Comparison of ENCODE assay signal across 10 cellular contexts in the genomic region with DNA sequence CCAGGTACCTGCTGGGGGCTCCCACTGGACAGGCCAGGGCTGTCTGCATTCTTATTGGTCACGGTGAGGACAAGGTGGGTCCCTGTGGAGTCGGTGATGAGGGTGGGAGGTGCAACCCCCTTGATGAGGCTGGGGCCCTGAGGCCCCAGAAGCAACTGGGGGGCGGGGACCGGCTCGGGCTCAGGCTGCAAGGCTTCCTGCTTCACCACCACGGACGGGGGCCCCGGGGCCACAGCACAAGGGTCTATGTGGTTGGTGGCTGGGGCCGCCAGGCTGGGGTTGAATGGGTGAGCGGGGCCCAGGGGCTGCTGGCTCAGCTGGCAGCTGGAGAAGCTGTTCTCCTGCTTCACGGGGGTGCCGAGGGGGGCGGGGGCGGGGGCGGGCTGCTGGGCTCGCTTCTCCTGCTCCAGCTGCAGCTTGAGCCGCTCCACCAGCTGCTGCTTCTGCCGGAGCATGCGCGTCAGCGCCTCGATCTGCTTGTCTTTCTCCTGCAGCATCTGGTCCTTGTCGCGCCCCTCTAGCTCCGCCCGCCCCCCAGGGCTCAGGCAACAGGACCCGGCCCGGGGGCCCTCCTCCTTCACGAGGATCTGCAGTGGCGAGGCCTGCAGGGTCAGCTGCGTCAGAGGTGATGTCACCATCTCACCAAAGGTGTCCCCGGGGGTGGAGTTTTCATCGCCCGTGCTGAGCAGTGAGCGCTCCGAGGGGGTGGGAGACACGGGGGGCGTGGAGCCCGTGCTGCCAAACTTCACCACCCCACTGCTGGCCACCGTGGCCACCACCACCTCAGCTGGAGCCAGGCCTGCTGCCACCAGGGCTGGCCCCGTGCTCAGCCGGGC. TPM values are rescaled to one million over a fixed set of nuclear protein-coding genes. Genes with fewer than 3 reads are reported as not detected.
DNase-seq lines count a peak whose midpoint lies in the region; TF ChIP-seq lines count a peak whose summit lies in the region.
"Had no signal": no experiment of that assay in that cellular context is flagged by ENCODE, and none has a peak within 500 bp of the region (broad histone marks: within the 10 kb centered on the region; RNA-seq: fewer than 3 reads in every experiment).

No MANE protein-coding gene starts in this region.

- in situ Hi-C loops in mammary epithelial cell (cut with MboI; ENCODE audit: low sequenced_read_pairs in 2 of 2): no loop called here

- H3K9me3 ChIP-seq in HEK293 (ENCODE audit: control insufficient read depth, insufficient read depth, low read depth, low read length) (no peaks in the 10 kb centered on the region), mammary epithelial cell (replicated peaks; ENCODE audit: insufficient read depth, low read length) (no peaks in the 10 kb centered on the region), MM.1S (replicated peaks; ENCODE audit: insufficient read depth, low read length) (no peaks in the 10 kb centered on the region)

- H3K4me3 ChIP-seq in HEK293 (ENCODE audit: low read depth, low read length): no peak overlapping the region
- H3K4me3 ChIP-seq in mammary epithelial cell (replicated peaks in 1 of 3; ENCODE audit: insufficient read depth in 1 of 3, low read depth in 2 of 3, low read length in 3 of 3): no peak overlapping the region
- no peak overlapping the region for H3K4me3 ChIP-seq in MM.1S (ENCODE audit: low read length)

- H3K9me2 ChIP-seq in MM.1S (replicated peaks; ENCODE audit: insufficient read depth, low read length): no peaks in the 10 kb centered on the region

- peaks cover 7% of the 10 kb centered on the region; the same call in 1 of the 2 replicates for H3F3A ChIP-seq in MM.1S (ENCODE audit: insufficient read depth, low read length)

- TSS peak; percentile 40 for BruUV-seq in mammary epithelial cell (replicated peaks; lab: Mats Ljungman, UMichigan)

- TF ChIP-seq CTCF in HEK293 (tag by site-specific recombination; IDR thresholded peaks at IDR 0.05) (no peak), mammary epithelial cell (conservative IDR thresholded peaks at IDR 0.05 in 1 of 2, IDR thresholded peaks at IDR 0.05 in 1 of 2; ENCODE audit: extremely low read depth in 1 of 2, insufficient read depth in 1 of 2, low read depth in 1 of 2, low read length in 2 of 2) (no peak), MM.1S (IDR thresholded peaks at IDR 0.05; ENCODE audit: low read length) (no peak)

- no peak overlapping the region for H3K9ac ChIP-seq in mammary epithelial cell (ENCODE audit: insufficient read depth, low read length)
- no peak overlapping the region for H3K9ac ChIP-seq in MM.1S (ENCODE audit: low read length)

- H3K36me3 ChIP-seq in HEK293 (ENCODE audit: control insufficient read depth in 2 of 2, insufficient read depth in 1 of 2, low read length in 2 of 2) (peaks cover 4 to 77% of the 10 kb centered on the region in 2 experiments), mammary epithelial cell (ENCODE audit: insufficient read depth, low read length) (peaks cover 5% of the 10 kb centered on the region), MM.1S (replicated peaks; ENCODE audit: insufficient read depth, low read length) (no peaks in the 10 kb centered on the region)

- no peaks in the 10 kb centered on the region for H3K79me2 ChIP-seq in mammary epithelial cell (ENCODE audit: insufficient read depth, low read length)
- H3K79me2 ChIP-seq in MM.1S (ENCODE audit: low read length): no peaks in the 10 kb centered on the region

- POLR2A ChIA-PET in HEK293 (lab: Yijun Ruan, JAX): no interaction called here

- CTCF ChIA-PET in HEK293 (lab: Yijun Ruan, JAX) (interaction anchor here (0.5 to 0.9 kb wide), 3 partner anchors 18 to 348 kb away, joined by 3 to 4 read pairs (median 4); no protein-coding TSS in a partner anchor), mammary epithelial cell (lab: Charles Lee; ENCODE audit: low non-redundant PET) (no interaction called here)

- H3K4me1 ChIP-seq in HEK293 (ENCODE audit: control insufficient read depth, insufficient read depth, low read length): no peaks in the 10 kb centered on the region
- H3K4me1 ChIP-seq in mammary epithelial cell (ENCODE audit: insufficient read depth, low read length): peaks cover 11% of the 10 kb centered on the region
- H3K4me1 ChIP-seq in MM.1S (ENCODE audit: low read length): peaks cover 17% of the 10 kb centered on the region

- 96% methylated on average over 14 of the region's 42 CpGs for WGBS in mammary epithelial cell (ENCODE audit: low coverage, missing lambda C conversion rate)

- intact Hi-C loops in mammary epithelial cell (cut with micrococcal nuclease): no loop called here
- intact Hi-C loops in posterior vena cava (cut with DNase I): no loop called here

- DNase-seq in NCI-H510A (lab: John Stamatoyannopoulos, UW): peak; percentile 84
- DNase-seq in mammary epithelial cell: no peak
- peak; percentile 77 for DNase-seq in posterior vena cava (ENCODE audit: low spot score)
- no peak for DNase-seq in GDM1 (lab: John Stamatoyannopoulos, UW)
- DNase-seq in 8988T: no peak
- DNase-seq in amniotic stem cell (lab: John Stamatoyannopoulos, UW): no peak
- DNase-seq in MM.1S: no peak
- DNase-seq: NCI-H2029 had no signal

- H4K20me1 ChIP-seq in mammary epithelial cell (ENCODE audit: insufficient read depth, low read length) (peaks cover 3% of the 10 kb centered on the region), MM.1S (ENCODE audit: insufficient read depth, low read length) (no peaks in the 10 kb centered on the region)

- H3K27me3 ChIP-seq in mammary epithelial cell (ENCODE audit: insufficient read depth, low read length) (no peaks in the 10 kb centered on the region), MM.1S (replicated peaks; ENCODE audit: insufficient read depth, low read length) (no peaks in the 10 kb centered on the region)

- no peak overlapping the region for H3K27ac ChIP-seq in HEK293 (ENCODE audit: extremely low read depth, low read depth, low read length)
- H3K27ac ChIP-seq in mammary epithelial cell (ENCODE audit: insufficient read depth, low read depth, low read length): no peak overlapping the region
- no peak overlapping the region for H3K27ac ChIP-seq in MM.1S (ENCODE audit: low read length)
- H3K27ac ChIP-seq: HL-60 had no signal

- dilution Hi-C loops in mammary epithelial cell (cut with HindIII; ENCODE audit: low sequenced_read_pairs): no loop called here

- H3K4me2 ChIP-seq in mammary epithelial cell (ENCODE audit: insufficient read depth, low read depth, low read length): no peak overlapping the region
- no peak overlapping the region for H3K4me2 ChIP-seq in MM.1S (ENCODE audit: low read depth, low read length)

- H2AFZ ChIP-seq in mammary epithelial cell (ENCODE audit: low read depth, low read length) (no peak overlapping the region), MM.1S (ENCODE audit: low read length) (no peak overlapping the region)

TF ChIP-seq in HEK293, 187 proteins besides CTCF, POLR2A, EP300 and RAD21:
- peak; percentile 16; the same call in 1 of the 2 replicates for TF ChIP-seq GLIS1 (tag by site-specific recombination; IDR thresholded peaks at IDR 0.05)
- 0 out of 2 replicates have a peak, but pooled peaks have one; percentile 42 for TF ChIP-seq GLIS2 (tag by site-specific recombination; IDR thresholded peaks at IDR 0.05)
- TF ChIP-seq ZNF670 (tag by site-specific recombination; IDR thresholded peaks at IDR 0.05; ENCODE audit: low read depth): no peak
- 0 out of 2 replicates have a peak, but pooled peaks have one; percentile 11 for TF ChIP-seq SP2 (tag by site-specific recombination; IDR thresholded peaks at IDR 0.05)

RNA-seq across cellular contexts. Expression of a gene that starts 48.2 kb away (rescaled TPM):
- 10 to 100 TPM; 25.8 to 47.4 TPM for total RNA-seq in mammary epithelial cell
- 47.4 TPM for polyA plus RNA-seq in mammary epithelial cell
- polyA minus RNA-seq in mammary epithelial cell: 63.5 TPM
- total RNA-seq in posterior vena cava: 10 to 100 TPM; 33.2 to 40.3 TPM

Comparison
In these comparisons a context has a peak if more than half of its experiments do, and no peak if none do; other contexts are left out.
1. DNase-seq: peak in NCI-H510A (single experiment) and posterior vena cava (single experiment); none in mammary epithelial cell (single experiment), GDM1 (single experiment), 8988T (single experiment), amniotic stem cell (single experiment) and MM.1S (single experiment).